Comparison of ENCODE assay signal across 8 cellular contexts in genomic region chr12:20549115-20549719, GRCh38.
DNase-seq lines count a peak whose midpoint lies in the region; ATAC-seq and TF ChIP-seq lines count a peak whose summit lies in the region.

No MANE protein-coding gene starts in this region.

- POLR2A ChIA-PET in BJ (lab: Charles Lee) = no interaction called here

- no peak overlapping the region for H2BK5ac ChIP-seq in trophoblast cell (ENCODE audit: low read depth, low read length, poor library complexity)

- H3K9me3 Mint-ChIP-seq in stimulated activated memory B cell treated with anti-CD40 and anti-IgM and Interleukin-4, amounts not matched to agents 10 μg/mL and 1 μg/mL and 100 μg/mL, for 72 hours = peaks cover 2% of the 10 kb centered on the region

- CTCF ChIA-PET in BJ (lab: Yijun Ruan, JAX) = interaction anchor here (0.8 to 1.6 kb wide), 7 partner anchors 10 to 87 kb away, joined by 3 to 5 read pairs (median 3); no protein-coding TSS in a partner anchor

- 35 to 38% methylated on average over 2 of the region's 2 CpGs for whole genome bisulfite sequencing in lung, 2 donors
- no CpG with 5 or more reads among the region's 2 CpGs for WGBS in trophoblast cell (ENCODE audit: extremely low coverage, insufficient coverage, insufficient read length)

- H2BK12ac ChIP-seq in trophoblast cell (ENCODE audit: low read length) = no peak overlapping the region

- H3K18ac ChIP-seq in trophoblast cell (ENCODE audit: low read length) = no peak overlapping the region

- no peak overlapping the region for H3K27ac Mint-ChIP-seq in stimulated activated memory B cell treated with anti-CD40 and anti-IgM and Interleukin-4, amounts not matched to agents 10 μg/mL and 1 μg/mL and 100 μg/mL, for 72 hours

- H2AK5ac ChIP-seq in trophoblast cell (ENCODE audit: low read length) = no peak overlapping the region

- H3K23ac ChIP-seq in trophoblast cell (ENCODE audit: low read length) = no peak overlapping the region

- H3K36me3 ChIP-seq in BJ (ENCODE audit: control insufficient read depth, insufficient read depth, low read length) (no peaks in the 10 kb centered on the region), lung (ENCODE audit: control insufficient read depth in 2 of 2, insufficient read depth in 2 of 2, low read length in 2 of 2) (no peaks in the 10 kb centered on the region), trophoblast cell (ENCODE audit: control insufficient read depth in 1 of 2, insufficient read depth in 2 of 2, low read length in 2 of 2) (peaks cover 0 to 2% of the 10 kb centered on the region in 2 experiments)

- H3K27me3 ChIP-seq in BJ (ENCODE audit: control insufficient read depth, insufficient read depth, low read length) (no peaks in the 10 kb centered on the region), lung (ENCODE audit: control insufficient read depth, insufficient read depth) (no peaks in the 10 kb centered on the region), trophoblast cell (ENCODE audit: insufficient read depth, low read length) (no peaks in the 10 kb centered on the region)

- H3K4me3 ChIP-seq in BJ (ENCODE audit: low read depth, low read length) (no peak overlapping the region), choroid plexus epithelial cell (ENCODE audit: low read depth, low read length) (no peak overlapping the region), lung (no peak overlapping the region), trophoblast cell (ENCODE audit: low read depth, low read length) (no peak overlapping the region)

- H3K79me1 ChIP-seq in trophoblast cell (ENCODE audit: low read length) = no peaks in the 10 kb centered on the region

- no peak overlapping the region for H3K4me3 Mint-ChIP-seq in stimulated activated memory B cell treated with anti-CD40 and anti-IgM and Interleukin-4, amounts not matched to agents 10 μg/mL and 1 μg/mL and 100 μg/mL, for 72 hours

- H3K4me1 ChIP-seq in lung (ENCODE audit: control insufficient read depth in 2 of 2, insufficient read depth in 2 of 2, low read length in 2 of 2) (peaks cover 0 to 7% of the 10 kb centered on the region in 2 donors), trophoblast cell (ENCODE audit: control insufficient read depth in 1 of 2, insufficient read depth in 2 of 2, low read length in 2 of 2) (no peaks in the 10 kb centered on the region)

- no peak overlapping the region for H3K4ac ChIP-seq in trophoblast cell (ENCODE audit: low read depth, low read length)

- H3K79me2 ChIP-seq in trophoblast cell (ENCODE audit: control insufficient read depth, insufficient read depth, low read length, poor library complexity) = no peaks in the 10 kb centered on the region

- no peaks in the 10 kb centered on the region for H3K27me3 Mint-ChIP-seq in stimulated activated memory B cell treated with anti-CD40 and anti-IgM and Interleukin-4, amounts not matched to agents 10 μg/mL and 1 μg/mL and 100 μg/mL, for 72 hours

- H4K91ac ChIP-seq in trophoblast cell (ENCODE audit: low read depth, low read length) = no peak overlapping the region

- H4K12ac ChIP-seq in trophoblast cell (ENCODE audit: low read depth, low read length) = no peak overlapping the region

- H2BK120ac ChIP-seq in trophoblast cell (ENCODE audit: insufficient read depth, low read length, poor library complexity) = no peak overlapping the region

- H3K4me2 ChIP-seq in trophoblast cell (ENCODE audit: low read length) = no peak overlapping the region

- no peak overlapping the region for H3K14ac ChIP-seq in trophoblast cell (ENCODE audit: low read length)

- no peak overlapping the region for H2AFZ ChIP-seq in trophoblast cell (ENCODE audit: insufficient read depth, low read length, poor library complexity)

- H3K9ac ChIP-seq in trophoblast cell (ENCODE audit: low read length) = no peak overlapping the region

- H3K9me3 ChIP-seq in lung (ENCODE audit: control insufficient read depth in 2 of 2, insufficient read depth in 1 of 2, low read length in 1 of 2) (peaks cover 0 to 4% of the 10 kb centered on the region in 2 donors), trophoblast cell (ENCODE audit: insufficient read depth, low read depth, low read length) (peaks cover 3% of the 10 kb centered on the region)

- TF ChIP-seq CTCF in BJ (IDR thresholded peaks at IDR 0.05; ENCODE audit: insufficient read depth, low read depth, low read length) = peak; percentile 68
- peak; percentile 94 for TF ChIP-seq CTCF in choroid plexus epithelial cell (conservative IDR thresholded peaks at IDR 0.05; ENCODE audit: low read depth, low read length)
- peak; percentile 8 for TF ChIP-seq CTCF in lung (IDR thresholded peaks at IDR 0.05; ENCODE audit: control extremely low read depth, extremely low read depth)

- H3K27ac ChIP-seq in lung (ENCODE audit: low read depth in 1 of 2, low read length in 1 of 2) (no peak overlapping the region), trophoblast cell (ENCODE audit: low read depth, low read length) (no peak overlapping the region)

- ATAC-seq in lung (ENCODE audit: insufficient read depth, low FRiP score) (no peak), GM21737 (IDR thresholded peaks at IDR 0.05; ENCODE audit: unreplicated experiment) (no peak)
- ATAC-seq in stimulated activated memory B cell treated with anti-CD40 and anti-IgM and Interleukin-4, amounts not matched to agents 10 μg/mL and 1 μg/mL and 100 μg/mL, for 72 hours = no peak

- H3K4me1 Mint-ChIP-seq in stimulated activated memory B cell treated with anti-CD40 and anti-IgM and Interleukin-4, amounts not matched to agents 10 μg/mL and 1 μg/mL and 100 μg/mL, for 72 hours = no peaks in the 10 kb centered on the region

- no peaks in the 10 kb centered on the region for H3K36me3 Mint-ChIP-seq in stimulated activated memory B cell treated with anti-CD40 and anti-IgM and Interleukin-4, amounts not matched to agents 10 μg/mL and 1 μg/mL and 100 μg/mL, for 72 hours

- no peak overlapping the region for H4K8ac ChIP-seq in trophoblast cell (ENCODE audit: low read depth, low read length)

- DNase-seq in BJ (ENCODE audit: low read depth) (no peak), HuH-7.5 (ENCODE audit: low spot score) (peak; percentile 36), choroid plexus epithelial cell (ENCODE audit: low read depth) (peak; percentile 88), lung (ENCODE audit: low spot score) (no peak), MV-4-11 (lab: John Stamatoyannopoulos, UW) (no peak), trophoblast cell (no peak)

Comparison
In these comparisons a context has a peak if more than half of its experiments do, and no peak if none do; other contexts are left out.
1. DNase-seq: peak in HuH-7.5 (single experiment) and choroid plexus epithelial cell (single experiment); none in BJ (single experiment), lung (single experiment), MV-4-11 (single experiment) and trophoblast cell (0 of 2).
2. CTCF ChIP-seq: peak in every context shown above with its lines; median percentile 94 in choroid plexus epithelial cell; 68 in BJ; 8 in lung.